Comparison of ENCODE assay signal across 21 cellular contexts in genomic region chr1:209493584-209493983, GRCh38.
DNase-seq lines count a peak whose midpoint lies in the region; ATAC-seq and TF ChIP-seq lines count a peak whose summit lies in the region.
"Had no signal": no experiment of that assay in that cellular context is flagged by ENCODE, and none has a peak within 500 bp of the region (broad histone marks: within the 10 kb centered on the region; RNA-seq: fewer than 3 reads in every experiment).

No MANE protein-coding gene starts in this region.

- no peak overlapping the region for H3K4me3 ChIP-seq in PC-3 (ENCODE audit: low read length)
- H3K4me3 ChIP-seq in fibroblast of the aortic adventitia (ENCODE audit: low read depth, low read length), result no peak overlapping the region
- no peak overlapping the region for H3K4me3 ChIP-seq in osteoblast (ENCODE audit: insufficient read depth, low read length)
- H3K4me3 ChIP-seq: ascending aorta, lower lobe of right lung, right atrium auricular region, SJCRH30, upper lobe of right lung had no signal

- no TSS peak for BruUV-seq in PC-3 (replicated peaks; lab: Mats Ljungman, UMichigan)

- H2AFZ ChIP-seq in PC-3 (ENCODE audit: low read length) (no peak overlapping the region), osteoblast (ENCODE audit: low read length) (no peak overlapping the region)
- H2AFZ ChIP-seq: parathyroid adenoma had no signal

- POLR2A ChIA-PET in PC-3 (lab: Charles Lee; ENCODE audit: unreplicated experiment), result no interaction called here

- H3K9ac ChIP-seq in PC-3 (ENCODE audit: low read length), result no peak overlapping the region
- H3K9ac ChIP-seq: parathyroid adenoma had no signal

- no peaks in the 10 kb centered on the region for H3K9me2 ChIP-seq in PC-3 (replicated peaks; ENCODE audit: low read length)

- TF ChIP-seq CTCF in PC-3 (conservative IDR thresholded peaks at IDR 0.05; ENCODE audit: low read depth, low read length) (no peak), fibroblast of the aortic adventitia (IDR thresholded peaks at IDR 0.05; ENCODE audit: insufficient read depth, low read length) (no peak), osteoblast (IDR thresholded peaks at IDR 0.05; ENCODE audit: extremely low read depth, low read depth, low read length) (no peak)

- no peaks in the 10 kb centered on the region for H4K20me1 ChIP-seq in PC-3 (ENCODE audit: low read length)
- H4K20me1 ChIP-seq in osteoblast (ENCODE audit: insufficient read depth, low read length), result no peaks in the 10 kb centered on the region

- H3K27me3 ChIP-seq in PC-3 (ENCODE audit: low read length) (no peaks in the 10 kb centered on the region), osteoblast (ENCODE audit: insufficient read depth, low read length) (peaks cover 6% of the 10 kb centered on the region)
- H3K27me3 ChIP-seq: ascending aorta, right atrium auricular region, SJCRH30, upper lobe of right lung had no signal

- peaks cover 4% of the 10 kb centered on the region; the same call in 1 of the 2 replicates for H3K4me1 ChIP-seq in PC-3 (ENCODE audit: insufficient read depth, low read length)
- no peaks in the 10 kb centered on the region for H3K4me1 ChIP-seq in osteoblast (ENCODE audit: insufficient read depth, low read length)
- H3K4me1 ChIP-seq: ascending aorta, lower lobe of right lung, parathyroid adenoma, right atrium auricular region, upper lobe of right lung had no signal

- no peaks in the 10 kb centered on the region for H3K79me2 ChIP-seq in PC-3 (ENCODE audit: low read length)
- no peaks in the 10 kb centered on the region for H3K79me2 ChIP-seq in osteoblast (ENCODE audit: insufficient read depth, low read length)
- H3K79me2 ChIP-seq: parathyroid adenoma had no signal

- no peaks in the 10 kb centered on the region for H3F3A ChIP-seq in PC-3 (ENCODE audit: low read length, unreplicated experiment)

- H3K4me2 ChIP-seq in PC-3 (ENCODE audit: low read length) (peak overlapping the region; percentile 10), osteoblast (ENCODE audit: insufficient read depth, low read length) (peak overlapping the region; percentile 14)

- H3K36me3 ChIP-seq in PC-3 (ENCODE audit: low read depth, low read length), result no peaks in the 10 kb centered on the region
- H3K36me3 ChIP-seq in osteoblast (ENCODE audit: insufficient read depth, low read length), result no peaks in the 10 kb centered on the region
- H3K36me3 ChIP-seq: ascending aorta, lower lobe of right lung, right atrium auricular region, SJCRH30, upper lobe of right lung had no signal

- intact Hi-C loops in PC-3 (cut with micrococcal nuclease), result loop anchor here (5.0 kb wide), 2 partner anchors 56 to 841 kb away; no protein-coding TSS in a partner anchor

- H3K27ac ChIP-seq in PC-3 (ENCODE audit: low read length) (no peak overlapping the region), osteoblast (ENCODE audit: low read depth, low read length) (no peak overlapping the region)
- H3K27ac ChIP-seq: ascending aorta, C4-2B, lower lobe of right lung, parathyroid adenoma, right atrium auricular region, SJCRH30, upper lobe of right lung had no signal

- CTCF ChIA-PET in PC-3 (lab: Charles Lee), result no interaction called here

- H3K9me3 ChIP-seq in PC-3 (ENCODE audit: low read length), result peaks cover 8% of the 10 kb centered on the region; the same call in 1 of the 2 replicates
- H3K9me3 ChIP-seq in osteoblast (ENCODE audit: low read depth, low read length), result no peaks in the 10 kb centered on the region
- H3K9me3 ChIP-seq: ascending aorta, upper lobe of right lung had no signal

- ATAC-seq in PC-3, result no peak
- ATAC-seq: activated CD8-positive, alpha-beta T cell treated with anti-CD3 and anti-CD28 coated beads for 36 hours; activated naive CD4-positive, alpha-beta T cell treated with anti-CD3 and anti-CD28 coated beads, Interleukin-2, amount 50 U/mL, for 72 hours; lower lobe of right lung; stimulated activated naive B cell treated with anti-CD40 and anti-IgM and Interleukin-4, amounts not matched to agents 10 μg/mL and 1 μg/mL and 100 μg/mL, for 72 hours; upper lobe of right lung had no signal

- peak; percentile 21 for DNase-seq in Daoy (ENCODE audit: low read depth)
- DNase-seq in PC-3, result no peak
- DNase-seq in fibroblast of the aortic adventitia (ENCODE audit: low read depth), result peak; percentile 17
- DNase-seq in osteoblast (ENCODE audit: insufficient read length, low spot score, missing footprints), result no peak
- DNase-seq in NCI-H1930 (lab: John Stamatoyannopoulos, UW), result no peak
- DNase-seq in GM19240 (ENCODE audit: insufficient read length, low spot score), result no peak
- no peak for DNase-seq in NOMO-1 treated with DMSO at 0.1 percent for 48 hours (lab: John Stamatoyannopoulos, UW; ENCODE audit: unreplicated experiment)
- DNase-seq: activated CD4-positive, alpha-beta T cell treated with anti-CD3 and anti-CD28 coated beads for 1 hour; activated CD8-positive, alpha-beta T cell treated with anti-CD3 and anti-CD28 coated beads for 36 hours; central memory CD4-positive, alpha-beta T cell; lower lobe of right lung; NCI-H1694; SJCRH30; stimulated activated naive B cell treated with anti-CD40 and anti-IgM and Interleukin-4, amounts not matched to agents 10 μg/mL and 1 μg/mL and 100 μg/mL, for 72 hours; T-helper 1 cell; upper lobe of right lung had no signal

Comparison
In these comparisons a context has a peak if more than half of its experiments do, and no peak if none do; other contexts are left out.
1. DNase-seq: peak in Daoy (single experiment) and fibroblast of the aortic adventitia (single experiment); none in PC-3 (single experiment), osteoblast (single experiment), NCI-H1930 (0 of 2), GM19240 (single experiment) and NOMO-1 treated with DMSO at 0.1 percent for 48 hours (single experiment).